1 cellular context compared by ENCODE assay signal in the genomic region with DNA sequence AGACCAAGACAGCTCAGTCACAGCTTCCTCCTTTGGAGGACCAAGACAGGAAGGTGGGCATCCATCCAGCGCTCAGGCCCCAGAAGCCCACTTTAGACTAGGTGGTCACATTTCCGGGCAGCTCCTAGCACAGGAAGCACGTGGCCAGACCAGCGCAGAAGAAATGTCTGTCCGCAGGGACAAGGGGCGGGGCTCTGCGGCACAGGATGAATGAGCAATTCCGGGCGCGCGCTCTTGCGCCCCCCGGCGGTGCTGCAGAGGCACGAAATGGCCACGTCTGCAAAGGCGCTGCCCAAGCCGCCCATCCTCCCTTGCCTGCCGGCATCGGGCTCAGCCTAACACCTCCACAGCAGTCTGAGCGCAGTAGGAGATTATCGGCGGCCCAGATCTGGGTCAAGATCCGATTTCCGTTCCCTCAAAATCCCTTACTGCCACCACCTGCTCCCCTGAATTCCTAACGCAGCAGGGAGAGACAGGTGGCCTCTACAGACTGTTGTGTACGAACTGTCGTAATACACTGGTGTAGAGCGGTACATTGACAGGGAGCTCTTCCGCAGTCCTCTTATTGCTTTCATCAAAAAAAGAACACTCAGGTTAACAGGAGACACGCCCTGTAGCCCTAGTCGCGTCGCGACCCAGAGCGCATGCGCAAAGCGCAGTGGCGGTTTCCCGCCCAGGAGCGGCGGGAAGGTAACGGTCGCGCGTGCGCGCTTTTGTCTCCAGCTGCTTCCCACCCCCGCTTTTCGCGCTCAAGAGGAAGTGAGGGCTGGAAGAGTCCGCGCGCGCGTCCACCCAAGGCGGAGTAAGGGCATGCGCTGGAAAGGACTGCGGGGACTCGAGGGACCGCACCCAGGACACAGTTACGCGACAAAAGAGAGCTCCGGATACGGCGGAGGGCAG.
TF ChIP-seq lines count a peak whose summit lies in the region.

No MANE protein-coding gene starts in this region.

TF ChIP-seq in K562, 482 proteins besides CTCF, POLR2A, EP300 and RAD21 (continued from another document and continues in another):
- TF ChIP-seq, protein P1, sequence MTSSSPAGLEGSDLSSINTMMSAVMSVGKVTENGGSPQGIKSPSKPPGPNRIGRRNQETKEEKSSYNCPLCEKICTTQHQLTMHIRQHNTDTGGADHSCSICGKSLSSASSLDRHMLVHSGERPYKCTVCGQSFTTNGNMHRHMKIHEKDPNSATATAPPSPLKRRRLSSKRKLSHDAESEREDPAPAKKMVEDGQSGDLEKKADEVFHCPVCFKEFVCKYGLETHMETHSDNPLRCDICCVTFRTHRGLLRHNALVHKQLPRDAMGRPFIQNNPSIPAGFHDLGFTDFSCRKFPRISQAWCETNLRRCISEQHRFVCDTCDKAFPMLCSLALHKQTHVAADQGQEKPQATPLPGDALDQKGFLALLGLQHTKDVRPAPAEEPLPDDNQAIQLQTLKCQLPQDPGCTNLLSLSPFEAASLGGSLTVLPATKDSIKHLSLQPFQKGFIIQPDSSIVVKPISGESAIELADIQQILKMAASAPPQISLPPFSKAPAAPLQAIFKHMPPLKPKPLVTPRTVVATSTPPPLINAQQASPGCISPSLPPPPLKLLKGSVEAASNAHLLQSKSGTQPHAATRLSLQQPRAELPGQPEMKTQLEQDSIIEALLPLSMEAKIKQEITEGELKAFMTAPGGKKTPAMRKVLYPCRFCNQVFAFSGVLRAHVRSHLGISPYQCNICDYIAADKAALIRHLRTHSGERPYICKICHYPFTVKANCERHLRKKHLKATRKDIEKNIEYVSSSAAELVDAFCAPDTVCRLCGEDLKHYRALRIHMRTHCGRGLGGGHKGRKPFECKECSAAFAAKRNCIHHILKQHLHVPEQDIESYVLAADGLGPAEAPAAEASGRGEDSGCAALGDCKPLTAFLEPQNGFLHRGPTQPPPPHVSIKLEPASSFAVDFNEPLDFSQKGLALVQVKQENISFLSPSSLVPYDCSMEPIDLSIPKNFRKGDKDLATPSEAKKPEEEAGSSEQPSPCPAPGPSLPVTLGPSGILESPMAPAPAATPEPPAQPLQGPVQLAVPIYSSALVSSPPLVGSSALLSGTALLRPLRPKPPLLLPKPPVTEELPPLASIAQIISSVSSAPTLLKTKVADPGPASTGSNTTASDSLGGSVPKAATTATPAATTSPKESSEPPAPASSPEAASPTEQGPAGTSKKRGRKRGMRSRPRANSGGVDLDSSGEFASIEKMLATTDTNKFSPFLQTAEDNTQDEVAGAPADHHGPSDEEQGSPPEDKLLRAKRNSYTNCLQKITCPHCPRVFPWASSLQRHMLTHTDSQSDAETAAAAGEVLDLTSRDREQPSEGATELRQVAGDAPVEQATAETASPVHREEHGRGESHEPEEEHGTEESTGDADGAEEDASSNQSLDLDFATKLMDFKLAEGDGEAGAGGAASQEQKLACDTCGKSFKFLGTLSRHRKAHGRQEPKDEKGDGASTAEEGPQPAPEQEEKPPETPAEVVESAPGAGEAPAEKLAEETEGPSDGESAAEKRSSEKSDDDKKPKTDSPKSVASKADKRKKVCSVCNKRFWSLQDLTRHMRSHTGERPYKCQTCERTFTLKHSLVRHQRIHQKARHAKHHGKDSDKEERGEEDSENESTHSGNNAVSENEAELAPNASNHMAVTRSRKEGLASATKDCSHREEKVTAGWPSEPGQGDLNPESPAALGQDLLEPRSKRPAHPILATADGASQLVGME (CRISPR knock-in tag; IDR thresholded peaks at IDR 0.05): peak; percentile 17; the same call in 1 of the 2 replicates
- TF ChIP-seq SMAD4 (CRISPR knock-in tag; conservative IDR thresholded peaks at IDR 0.05): peak; percentile 81
- TF ChIP-seq MAZ (CRISPR knock-in tag; conservative IDR thresholded peaks at IDR 0.05 in 1 of 2, IDR thresholded peaks at IDR 0.05 in 1 of 2): peak; percentile 61 to 90
- peak; percentile 64 for TF ChIP-seq MAFG (tag; conservative IDR thresholded peaks at IDR 0.05)
- TF ChIP-seq, protein P2, sequence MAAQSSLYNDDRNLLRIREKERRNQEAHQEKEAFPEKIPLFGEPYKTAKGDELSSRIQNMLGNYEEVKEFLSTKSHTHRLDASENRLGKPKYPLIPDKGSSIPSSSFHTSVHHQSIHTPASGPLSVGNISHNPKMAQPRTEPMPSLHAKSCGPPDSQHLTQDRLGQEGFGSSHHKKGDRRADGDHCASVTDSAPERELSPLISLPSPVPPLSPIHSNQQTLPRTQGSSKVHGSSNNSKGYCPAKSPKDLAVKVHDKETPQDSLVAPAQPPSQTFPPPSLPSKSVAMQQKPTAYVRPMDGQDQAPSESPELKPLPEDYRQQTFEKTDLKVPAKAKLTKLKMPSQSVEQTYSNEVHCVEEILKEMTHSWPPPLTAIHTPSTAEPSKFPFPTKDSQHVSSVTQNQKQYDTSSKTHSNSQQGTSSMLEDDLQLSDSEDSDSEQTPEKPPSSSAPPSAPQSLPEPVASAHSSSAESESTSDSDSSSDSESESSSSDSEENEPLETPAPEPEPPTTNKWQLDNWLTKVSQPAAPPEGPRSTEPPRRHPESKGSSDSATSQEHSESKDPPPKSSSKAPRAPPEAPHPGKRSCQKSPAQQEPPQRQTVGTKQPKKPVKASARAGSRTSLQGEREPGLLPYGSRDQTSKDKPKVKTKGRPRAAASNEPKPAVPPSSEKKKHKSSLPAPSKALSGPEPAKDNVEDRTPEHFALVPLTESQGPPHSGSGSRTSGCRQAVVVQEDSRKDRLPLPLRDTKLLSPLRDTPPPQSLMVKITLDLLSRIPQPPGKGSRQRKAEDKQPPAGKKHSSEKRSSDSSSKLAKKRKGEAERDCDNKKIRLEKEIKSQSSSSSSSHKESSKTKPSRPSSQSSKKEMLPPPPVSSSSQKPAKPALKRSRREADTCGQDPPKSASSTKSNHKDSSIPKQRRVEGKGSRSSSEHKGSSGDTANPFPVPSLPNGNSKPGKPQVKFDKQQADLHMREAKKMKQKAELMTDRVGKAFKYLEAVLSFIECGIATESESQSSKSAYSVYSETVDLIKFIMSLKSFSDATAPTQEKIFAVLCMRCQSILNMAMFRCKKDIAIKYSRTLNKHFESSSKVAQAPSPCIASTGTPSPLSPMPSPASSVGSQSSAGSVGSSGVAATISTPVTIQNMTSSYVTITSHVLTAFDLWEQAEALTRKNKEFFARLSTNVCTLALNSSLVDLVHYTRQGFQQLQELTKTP (IDR thresholded peaks at IDR 0.05; ENCODE audit: low read depth in 1 of 2, partially characterized antibody in 2 of 2): peak in 1 of 2 experiments; percentile 70
- peak; percentile 75 for TF ChIP-seq THRAP3 (IDR thresholded peaks at IDR 0.05; ENCODE audit: borderline replicate concordance)
- TF ChIP-seq ZNF184 (CRISPR knock-in tag; IDR thresholded peaks at IDR 0.05): no peak
- no peak for TF ChIP-seq SREBF2 (CRISPR knock-in tag; IDR thresholded peaks at IDR 0.05)
- TF ChIP-seq, protein P3, sequence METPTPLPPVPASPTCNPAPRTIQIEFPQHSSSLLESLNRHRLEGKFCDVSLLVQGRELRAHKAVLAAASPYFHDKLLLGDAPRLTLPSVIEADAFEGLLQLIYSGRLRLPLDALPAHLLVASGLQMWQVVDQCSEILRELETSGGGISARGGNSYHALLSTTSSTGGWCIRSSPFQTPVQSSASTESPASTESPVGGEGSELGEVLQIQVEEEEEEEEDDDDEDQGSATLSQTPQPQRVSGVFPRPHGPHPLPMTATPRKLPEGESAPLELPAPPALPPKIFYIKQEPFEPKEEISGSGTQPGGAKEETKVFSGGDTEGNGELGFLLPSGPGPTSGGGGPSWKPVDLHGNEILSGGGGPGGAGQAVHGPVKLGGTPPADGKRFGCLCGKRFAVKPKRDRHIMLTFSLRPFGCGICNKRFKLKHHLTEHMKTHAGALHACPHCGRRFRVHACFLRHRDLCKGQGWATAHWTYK (CRISPR knock-in tag; IDR thresholded peaks at IDR 0.05): peak; percentile 93; the same call in 1 of the 2 replicates
- no peak for TF ChIP-seq JUND (IDR thresholded peaks at IDR 0.05; ENCODE audit: borderline replicate concordance, low read depth, low read length)
- TF ChIP-seq JUND (tag; IDR thresholded peaks at IDR 0.05; ENCODE audit: borderline replicate concordance, low read depth, low read length): peak; percentile 57; the same call in 1 of the 3 replicates
- peak; percentile 12 for TF ChIP-seq CREB1 (IDR thresholded peaks at IDR 0.05)
- peak; percentile 86 for TF ChIP-seq CREB1 (CRISPR knock-in tag; IDR thresholded peaks at IDR 0.05)
- peak; percentile 67 for TF ChIP-seq POLR2AphosphoS5 (IDR thresholded peaks at IDR 0.05; ENCODE audit: control insufficient read depth, insufficient read depth, low read depth, low read length)
- TF ChIP-seq DACH1 (IDR thresholded peaks at IDR 0.05; ENCODE audit: partially characterized antibody): no peak
- TF ChIP-seq CBFA2T2 (conservative IDR thresholded peaks at IDR 0.05): peak; percentile 21; the same call in 1 of the 2 replicates
- TF ChIP-seq SMAD1 (IDR thresholded peaks at IDR 0.05; ENCODE audit: low read depth, low read length, partially characterized antibody): peak; percentile 40
- TF ChIP-seq, protein P4, sequence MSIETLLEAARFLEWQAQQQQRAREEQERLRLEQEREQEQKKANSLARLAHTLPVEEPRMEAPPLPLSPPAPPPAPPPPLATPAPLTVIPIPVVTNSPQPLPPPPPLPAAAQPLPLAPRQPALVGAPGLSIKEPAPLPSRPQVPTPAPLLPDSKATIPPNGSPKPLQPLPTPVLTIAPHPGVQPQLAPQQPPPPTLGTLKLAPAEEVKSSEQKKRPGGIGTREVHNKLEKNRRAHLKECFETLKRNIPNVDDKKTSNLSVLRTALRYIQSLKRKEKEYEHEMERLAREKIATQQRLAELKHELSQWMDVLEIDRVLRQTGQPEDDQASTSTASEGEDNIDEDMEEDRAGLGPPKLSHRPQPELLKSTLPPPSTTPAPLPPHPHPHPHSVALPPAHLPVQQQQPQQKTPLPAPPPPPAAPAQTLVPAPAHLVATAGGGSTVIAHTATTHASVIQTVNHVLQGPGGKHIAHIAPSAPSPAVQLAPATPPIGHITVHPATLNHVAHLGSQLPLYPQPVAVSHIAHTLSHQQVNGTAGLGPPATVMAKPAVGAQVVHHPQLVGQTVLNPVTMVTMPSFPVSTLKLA (conservative IDR thresholded peaks at IDR 0.05): peak; percentile 99
- peak; percentile 49; the same call in 1 of the 2 replicates for TF ChIP-seq SIN3B (IDR thresholded peaks at IDR 0.05; ENCODE audit: low read depth)
- TF ChIP-seq ZC3H4 (CRISPR knock-in tag; IDR thresholded peaks at IDR 0.05; ENCODE audit: borderline replicate concordance): peak; percentile 84; the same call in 1 of the 2 replicates
- TF ChIP-seq HNRNPL (IDR thresholded peaks at IDR 0.05; ENCODE audit: low read depth, low read length): peak; percentile 48; the same call in 1 of the 2 replicates
- no peak for TF ChIP-seq ZNF586 (CRISPR knock-in tag; conservative IDR thresholded peaks at IDR 0.05)
- peak; percentile 49 for TF ChIP-seq KAT2B (IDR thresholded peaks at IDR 0.05; ENCODE audit: low read depth, low read length)
- TF ChIP-seq LCOR (CRISPR knock-in tag; IDR thresholded peaks at IDR 0.05): peak; percentile 90
- TF ChIP-seq GABPA (tag; conservative IDR thresholded peaks at IDR 0.05; ENCODE audit: low read depth): peak; percentile 82
- peak; percentile 47 for TF ChIP-seq NCOR1 (IDR thresholded peaks at IDR 0.05)
- TF ChIP-seq, protein P5, sequence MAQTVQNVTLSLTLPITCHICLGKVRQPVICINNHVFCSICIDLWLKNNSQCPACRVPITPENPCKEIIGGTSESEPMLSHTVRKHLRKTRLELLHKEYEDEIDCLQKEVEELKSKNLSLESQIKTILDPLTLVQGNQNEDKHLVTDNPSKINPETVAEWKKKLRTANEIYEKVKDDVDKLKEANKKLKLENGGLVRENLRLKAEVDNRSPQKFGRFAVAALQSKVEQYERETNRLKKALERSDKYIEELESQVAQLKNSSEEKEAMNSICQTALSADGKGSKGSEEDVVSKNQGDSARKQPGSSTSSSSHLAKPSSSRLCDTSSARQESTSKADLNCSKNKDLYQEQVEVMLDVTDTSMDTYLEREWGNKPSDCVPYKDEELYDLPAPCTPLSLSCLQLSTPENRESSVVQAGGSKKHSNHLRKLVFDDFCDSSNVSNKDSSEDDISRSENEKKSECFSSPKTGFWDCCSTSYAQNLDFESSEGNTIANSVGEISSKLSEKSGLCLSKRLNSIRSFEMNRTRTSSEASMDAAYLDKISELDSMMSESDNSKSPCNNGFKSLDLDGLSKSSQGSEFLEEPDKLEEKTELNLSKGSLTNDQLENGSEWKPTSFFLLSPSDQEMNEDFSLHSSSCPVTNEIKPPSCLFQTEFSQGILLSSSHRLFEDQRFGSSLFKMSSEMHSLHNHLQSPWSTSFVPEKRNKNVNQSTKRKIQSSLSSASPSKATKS (CRISPR knock-in tag; IDR thresholded peaks at IDR 0.05): no peak
- peak; percentile 40 for TF ChIP-seq NFRKB (IDR thresholded peaks at IDR 0.05; ENCODE audit: low read depth)
- TF ChIP-seq, protein P6, sequence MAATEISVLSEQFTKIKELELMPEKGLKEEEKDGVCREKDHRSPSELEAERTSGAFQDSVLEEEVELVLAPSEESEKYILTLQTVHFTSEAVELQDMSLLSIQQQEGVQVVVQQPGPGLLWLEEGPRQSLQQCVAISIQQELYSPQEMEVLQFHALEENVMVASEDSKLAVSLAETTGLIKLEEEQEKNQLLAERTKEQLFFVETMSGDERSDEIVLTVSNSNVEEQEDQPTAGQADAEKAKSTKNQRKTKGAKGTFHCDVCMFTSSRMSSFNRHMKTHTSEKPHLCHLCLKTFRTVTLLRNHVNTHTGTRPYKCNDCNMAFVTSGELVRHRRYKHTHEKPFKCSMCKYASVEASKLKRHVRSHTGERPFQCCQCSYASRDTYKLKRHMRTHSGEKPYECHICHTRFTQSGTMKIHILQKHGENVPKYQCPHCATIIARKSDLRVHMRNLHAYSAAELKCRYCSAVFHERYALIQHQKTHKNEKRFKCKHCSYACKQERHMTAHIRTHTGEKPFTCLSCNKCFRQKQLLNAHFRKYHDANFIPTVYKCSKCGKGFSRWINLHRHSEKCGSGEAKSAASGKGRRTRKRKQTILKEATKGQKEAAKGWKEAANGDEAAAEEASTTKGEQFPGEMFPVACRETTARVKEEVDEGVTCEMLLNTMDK (IDR thresholded peaks at IDR 0.05; ENCODE audit: borderline replicate concordance, insufficient read depth, low read depth, low read length, poor library complexity, severe bottlenecking): peak; percentile 99
- peak; percentile 99 for TF ChIP-seq EP400 (IDR thresholded peaks at IDR 0.05)
- no peak; the same call in 1 of the 2 replicates for TF ChIP-seq CBX1 (IDR thresholded peaks at IDR 0.05; ENCODE audit: low read depth)
- TF ChIP-seq NEUROD1 (IDR thresholded peaks at IDR 0.05; ENCODE audit: borderline replicate concordance, low read depth, low read length, partially characterized antibody): peak; percentile 84
- TF ChIP-seq, protein P7, sequence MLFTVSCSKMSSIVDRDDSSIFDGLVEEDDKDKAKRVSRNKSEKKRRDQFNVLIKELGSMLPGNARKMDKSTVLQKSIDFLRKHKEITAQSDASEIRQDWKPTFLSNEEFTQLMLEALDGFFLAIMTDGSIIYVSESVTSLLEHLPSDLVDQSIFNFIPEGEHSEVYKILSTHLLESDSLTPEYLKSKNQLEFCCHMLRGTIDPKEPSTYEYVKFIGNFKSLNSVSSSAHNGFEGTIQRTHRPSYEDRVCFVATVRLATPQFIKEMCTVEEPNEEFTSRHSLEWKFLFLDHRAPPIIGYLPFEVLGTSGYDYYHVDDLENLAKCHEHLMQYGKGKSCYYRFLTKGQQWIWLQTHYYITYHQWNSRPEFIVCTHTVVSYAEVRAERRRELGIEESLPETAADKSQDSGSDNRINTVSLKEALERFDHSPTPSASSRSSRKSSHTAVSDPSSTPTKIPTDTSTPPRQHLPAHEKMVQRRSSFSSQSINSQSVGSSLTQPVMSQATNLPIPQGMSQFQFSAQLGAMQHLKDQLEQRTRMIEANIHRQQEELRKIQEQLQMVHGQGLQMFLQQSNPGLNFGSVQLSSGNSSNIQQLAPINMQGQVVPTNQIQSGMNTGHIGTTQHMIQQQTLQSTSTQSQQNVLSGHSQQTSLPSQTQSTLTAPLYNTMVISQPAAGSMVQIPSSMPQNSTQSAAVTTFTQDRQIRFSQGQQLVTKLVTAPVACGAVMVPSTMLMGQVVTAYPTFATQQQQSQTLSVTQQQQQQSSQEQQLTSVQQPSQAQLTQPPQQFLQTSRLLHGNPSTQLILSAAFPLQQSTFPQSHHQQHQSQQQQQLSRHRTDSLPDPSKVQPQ (CRISPR knock-in tag; IDR thresholded peaks at IDR 0.05; ENCODE audit: borderline replicate concordance): peak; percentile 9; the same call in 1 of the 2 replicates
